ENCODE assay signal across 8 cellular contexts in the genomic region with DNA sequence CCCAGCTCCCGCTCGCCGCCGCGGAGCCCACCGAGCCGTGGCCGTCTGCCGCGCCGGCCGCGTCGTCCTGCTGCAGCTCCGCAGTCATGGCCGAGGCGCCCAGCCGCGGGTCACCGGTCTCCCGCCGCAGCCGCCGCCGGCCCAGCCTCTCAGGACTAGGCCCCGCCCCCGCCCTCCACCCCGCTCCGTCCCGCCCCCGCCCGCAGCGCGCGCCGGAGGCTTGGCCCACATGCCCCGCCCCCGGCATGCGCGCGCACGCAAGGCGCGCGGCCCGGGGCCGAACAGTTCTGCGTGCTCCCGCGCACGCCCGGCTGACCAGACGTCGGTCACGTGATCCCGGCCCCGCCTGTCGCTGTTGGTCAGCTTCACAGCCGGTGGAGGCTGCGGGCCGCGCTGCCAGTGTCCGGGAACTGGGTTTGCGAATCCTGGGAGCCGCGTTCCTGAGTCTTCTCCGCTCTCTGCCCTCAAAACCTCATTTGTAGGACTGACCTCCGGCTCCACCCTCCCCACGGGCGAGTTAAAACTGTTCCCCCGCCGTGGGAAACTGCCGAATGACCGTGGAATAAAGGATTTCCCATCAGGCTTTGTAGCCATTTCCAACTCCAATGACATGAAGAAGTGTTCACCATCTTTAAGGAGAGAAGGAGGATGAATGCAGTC. TPM values are rescaled to one million over a fixed set of nuclear protein-coding genes. Genes with fewer than 3 reads are reported as not detected.
DNase-seq lines count a peak whose midpoint lies in the region; ATAC-seq and TF ChIP-seq lines count a peak whose summit lies in the region.

A gene with protein sequence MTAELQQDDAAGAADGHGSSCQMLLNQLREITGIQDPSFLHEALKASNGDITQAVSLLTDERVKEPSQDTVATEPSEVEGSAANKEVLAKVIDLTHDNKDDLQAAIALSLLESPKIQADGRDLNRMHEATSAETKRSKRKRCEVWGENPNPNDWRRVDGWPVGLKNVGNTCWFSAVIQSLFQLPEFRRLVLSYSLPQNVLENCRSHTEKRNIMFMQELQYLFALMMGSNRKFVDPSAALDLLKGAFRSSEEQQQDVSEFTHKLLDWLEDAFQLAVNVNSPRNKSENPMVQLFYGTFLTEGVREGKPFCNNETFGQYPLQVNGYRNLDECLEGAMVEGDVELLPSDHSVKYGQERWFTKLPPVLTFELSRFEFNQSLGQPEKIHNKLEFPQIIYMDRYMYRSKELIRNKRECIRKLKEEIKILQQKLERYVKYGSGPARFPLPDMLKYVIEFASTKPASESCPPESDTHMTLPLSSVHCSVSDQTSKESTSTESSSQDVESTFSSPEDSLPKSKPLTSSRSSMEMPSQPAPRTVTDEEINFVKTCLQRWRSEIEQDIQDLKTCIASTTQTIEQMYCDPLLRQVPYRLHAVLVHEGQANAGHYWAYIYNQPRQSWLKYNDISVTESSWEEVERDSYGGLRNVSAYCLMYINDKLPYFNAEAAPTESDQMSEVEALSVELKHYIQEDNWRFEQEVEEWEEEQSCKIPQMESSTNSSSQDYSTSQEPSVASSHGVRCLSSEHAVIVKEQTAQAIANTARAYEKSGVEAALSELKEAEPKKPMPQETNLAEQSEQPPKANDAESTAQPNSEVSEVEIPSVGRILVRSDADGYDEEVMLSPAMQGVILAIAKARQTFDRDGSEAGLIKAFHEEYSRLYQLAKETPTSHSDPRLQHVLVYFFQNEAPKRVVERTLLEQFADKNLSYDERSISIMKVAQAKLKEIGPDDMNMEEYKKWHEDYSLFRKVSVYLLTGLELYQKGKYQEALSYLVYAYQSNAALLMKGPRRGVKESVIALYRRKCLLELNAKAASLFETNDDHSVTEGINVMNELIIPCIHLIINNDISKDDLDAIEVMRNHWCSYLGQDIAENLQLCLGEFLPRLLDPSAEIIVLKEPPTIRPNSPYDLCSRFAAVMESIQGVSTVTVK (minus strand): TSS at position 159 of the 660 bp plus-strand sequence. CDS start 71 bp downstream, at position 88.

- no peaks in the 10 kb centered on the region for H3K27me3 ChIP-seq in GM23338 (ENCODE audit: insufficient read depth)

- peaks cover 44% of the 10 kb centered on the region for H3K4me1 Mint-ChIP-seq in GM23338
- peaks cover 46% of the 10 kb centered on the region for H3K4me1 Mint-ChIP-seq in activated T-helper 2 cell treated with anti-CD3 and anti-CD28 coated beads, Interferon-gamma antibody, Interleukin-2, Interleukin-4, amounts not matched to agents 10 μg/mL and 5 μg/mL and 100 μg/mL, durations not matched to agents 14 hours and 24 hours and 36 hours (ENCODE audit: low read depth)
- H3K4me1 Mint-ChIP-seq in natural killer cell: peaks cover 52 to 54% of the 10 kb centered on the region in 2 donors

- H3K4me3 Mint-ChIP-seq in GM23338 (peak within 1 kb of the TSS; percentile 86), natural killer cell (peak within 1 kb of the TSS; percentile 93)
- H3K4me3 Mint-ChIP-seq in activated T-helper 2 cell treated with anti-CD3 and anti-CD28 coated beads, Interferon-gamma antibody, Interleukin-2, Interleukin-4, amounts not matched to agents 10 μg/mL and 5 μg/mL and 100 μg/mL, durations not matched to agents 14 hours and 24 hours and 36 hours (ENCODE audit: low read depth): peak within 1 kb of the TSS; percentile 98

- peak; percentile 95 for DNase-seq in EH (ENCODE audit: low read depth)
- peak; percentile 98 for DNase-seq in GM23338 (ENCODE audit: low spot score)
- DNase-seq in Kasumi-1 (lab: John Stamatoyannopoulos, UW): peak; percentile 78 to 85
- DNase-seq in RPMI8226: peak; percentile 98
- peak; percentile 77 for DNase-seq in activated T-helper 2 cell treated with anti-CD3 and anti-CD28 coated beads, Interferon-gamma antibody, Interleukin-2, Interleukin-4, amounts not matched to agents 10 μg/mL and 5 μg/mL and 100 μg/mL, durations not matched to agents 14 hours and 24 hours and 36 hours (ENCODE audit: low spot score)
- DNase-seq in fibroblast of mammary gland (ENCODE audit: low read depth): peak; percentile 94
- peak; percentile 83 for DNase-seq in natural killer cell
- DNase-seq in stimulated activated naive CD4-positive, alpha-beta T cell (lab: John Stamatoyannopoulos, UW): peak; percentile 61 to 83 (median 72)

- peak within 1 kb of the TSS; percentile 50; the same call in 1 of the 2 replicates for H2AFZ ChIP-seq in GM23338

- no peak for TF ChIP-seq CTCF in GM23338 (conservative IDR thresholded peaks at IDR 0.05; ENCODE audit: low read depth in 2 of 2)
- TF ChIP-seq CTCF in fibroblast of mammary gland (conservative IDR thresholded peaks at IDR 0.05; ENCODE audit: control insufficient read depth, insufficient read depth, low read depth, low read length): no peak
- no peak for TF ChIP-seq CTCF in natural killer cell (IDR thresholded peaks at IDR 0.05)

- H3K36me3 Mint-ChIP-seq in GM23338 (ENCODE audit: low read depth): peaks cover 35% of the 10 kb centered on the region
- peaks cover 25% of the 10 kb centered on the region for H3K36me3 Mint-ChIP-seq in activated T-helper 2 cell treated with anti-CD3 and anti-CD28 coated beads, Interferon-gamma antibody, Interleukin-2, Interleukin-4, amounts not matched to agents 10 μg/mL and 5 μg/mL and 100 μg/mL, durations not matched to agents 14 hours and 24 hours and 36 hours (ENCODE audit: low read depth)
- no peaks in the 10 kb centered on the region for H3K36me3 Mint-ChIP-seq in natural killer cell

- peaks cover 37% of the 10 kb centered on the region for H3K4me1 ChIP-seq in GM23338 (ENCODE audit: insufficient read depth)

- H3K36me3 ChIP-seq in GM23338 (ENCODE audit: insufficient read depth): peaks cover 16% of the 10 kb centered on the region

- intact Hi-C loops in activated T-helper 2 cell treated with anti-CD3 and anti-CD28 coated beads, Interferon-gamma antibody, Interleukin-2, Interleukin-4, amounts not matched to agents 10 μg/mL and 5 μg/mL and 100 μg/mL, durations not matched to agents 14 hours and 24 hours and 36 hours (cut with micrococcal nuclease): loop anchor here (1.0 to 2.0 kb wide), 3 partner anchors 69 to 525 kb away; a partner anchor contains a TSS
- intact Hi-C loops in natural killer cell (cut with micrococcal nuclease): loop anchor here (10.0 kb wide), 2 partner anchors 101 to 529 kb away; a partner anchor contains a TSS

- H3K27ac ChIP-seq in GM23338 (ENCODE audit: low read depth): peak within 1 kb of the TSS; percentile 94

- peaks cover 47% of the 10 kb centered on the region for H3K79me2 ChIP-seq in GM23338 (replicated peaks; ENCODE audit: insufficient read depth)

- 0 out of 2 replicates have a peak, but pooled peaks cover 8% of the 10 kb centered on the region for H3F3A ChIP-seq in GM23338 (replicated peaks; ENCODE audit: low read depth)

- peak within 1 kb of the TSS; percentile 89 for H3K4me2 ChIP-seq in GM23338

- peaks cover 29% of the 10 kb centered on the region for H4K20me1 ChIP-seq in GM23338 (replicated peaks; ENCODE audit: insufficient read depth)

- ATAC-seq in GM23338: peak; percentile 79
- ATAC-seq in natural killer cell: peak; percentile 86 to 97 (median 88)

- H3K27ac Mint-ChIP-seq in GM23338 (peak within 1 kb of the TSS; percentile 97), natural killer cell (peak within 1 kb of the TSS; percentile 93)
- peak within 1 kb of the TSS; percentile 98 for H3K27ac Mint-ChIP-seq in activated T-helper 2 cell treated with anti-CD3 and anti-CD28 coated beads, Interferon-gamma antibody, Interleukin-2, Interleukin-4, amounts not matched to agents 10 μg/mL and 5 μg/mL and 100 μg/mL, durations not matched to agents 14 hours and 24 hours and 36 hours

- H3K27me3 Mint-ChIP-seq in GM23338 (ENCODE audit: insufficient read depth, low read depth, poor library complexity): peaks cover 9% of the 10 kb centered on the region
- H3K27me3 Mint-ChIP-seq in activated T-helper 2 cell treated with anti-CD3 and anti-CD28 coated beads, Interferon-gamma antibody, Interleukin-2, Interleukin-4, amounts not matched to agents 10 μg/mL and 5 μg/mL and 100 μg/mL, durations not matched to agents 14 hours and 24 hours and 36 hours (ENCODE audit: low read depth): no peaks in the 10 kb centered on the region
- H3K27me3 Mint-ChIP-seq in natural killer cell (ENCODE audit: low read depth in 2 of 2): no peaks in the 10 kb centered on the region

- peaks cover 15% of the 10 kb centered on the region; the same call in 2 of the 3 replicates for H3K9me3 Mint-ChIP-seq in GM23338
- H3K9me3 Mint-ChIP-seq in activated T-helper 2 cell treated with anti-CD3 and anti-CD28 coated beads, Interferon-gamma antibody, Interleukin-2, Interleukin-4, amounts not matched to agents 10 μg/mL and 5 μg/mL and 100 μg/mL, durations not matched to agents 14 hours and 24 hours and 36 hours: peaks cover 3% of the 10 kb centered on the region
- H3K9me3 Mint-ChIP-seq in natural killer cell: no peaks in the 10 kb centered on the region

- H3K9me2 ChIP-seq in GM23338 (ENCODE audit: insufficient read depth): no peaks in the 10 kb centered on the region

- peak within 1 kb of the TSS; percentile 74 for H3K4me3 ChIP-seq in GM23338
- peak within 1 kb of the TSS; percentile 73 for H3K4me3 ChIP-seq in fibroblast of mammary gland (ENCODE audit: control insufficient read depth, low read depth, low read length)

TF ChIP-seq in GM23338, 12 proteins besides CTCF, POLR2A, EP300 and RAD21:
- TF ChIP-seq POLR2AphosphoS5 (IDR thresholded peaks at IDR 0.05; ENCODE audit: low read depth) (peak; percentile 91), CREB1 (CRISPR knock-in tag; IDR thresholded peaks at IDR 0.05; ENCODE audit: low read depth) (peak; percentile 51; the same call in 1 of the 2 replicates), JUNB (IDR thresholded peaks at IDR 0.05; ENCODE audit: unreplicated experiment) (no peak)

RNA-seq across cellular contexts. Expression of the gene that starts here (rescaled TPM):
- 171 and 215 TPM in 2 replicates for total RNA-seq in GM23338 (2014; rRNA removed; shearing (Covaris generic))
- 66.6 and 73.9 TPM in 2 replicates for polyA plus RNA-seq in GM23338 (2016; fragmentation: Nextera tagmentation; extraction: Ambion mirVana)
- 34.8 and 38.4 TPM in 2 replicates for total RNA-seq in activated T-helper 2 cell treated with anti-CD3 and anti-CD28 coated beads, Interferon-gamma antibody, Interleukin-2, Interleukin-4, amounts not matched to agents 10 μg/mL and 5 μg/mL and 100 μg/mL, durations not matched to agents 14 hours and 24 hours and 36 hours
- 100 to 1,000 TPM; 118 to 160 (median 132) TPM for total RNA-seq in natural killer cell

Comparison
In these comparisons a context has a peak if more than half of its experiments do, and no peak if none do; other contexts are left out.
1. Peak in every context shown above with its lines: DNase-seq, ATAC-seq, H3K4me3 ChIP-seq and H3K27ac ChIP-seq.